2 cellular contexts compared by ENCODE assay signal in the genomic region with DNA sequence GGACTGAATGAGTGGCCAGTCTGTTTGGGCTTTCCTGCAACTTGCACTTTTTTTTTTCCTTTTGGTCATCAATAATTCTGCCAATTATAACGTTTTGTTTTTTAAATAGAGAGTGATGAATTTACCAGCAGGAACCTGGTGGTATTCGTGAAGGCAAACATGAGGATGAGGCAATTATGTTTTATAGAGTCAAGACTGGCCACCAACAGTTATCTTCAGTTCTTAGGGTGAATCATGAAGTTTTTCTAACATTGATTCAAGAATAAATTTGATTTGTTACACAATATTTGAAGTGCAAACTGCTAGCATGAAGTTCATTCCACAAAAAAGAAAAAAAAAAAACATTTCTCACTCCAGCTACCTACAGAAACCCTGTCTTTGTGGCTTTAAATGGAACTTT.
TF ChIP-seq lines count a peak whose summit lies in the region.

No MANE protein-coding gene starts in this region.

TF ChIP-seq in HEK293, 187 proteins besides CTCF, POLR2A, EP300 and RAD21 (continued from another document):
- TF ChIP-seq PRDM10 (tag by site-specific recombination; IDR thresholded peaks at IDR 0.05), result 0 out of 2 replicates have a peak, but pooled peaks have one; percentile 11

TF ChIP-seq in H1, 55 proteins besides CTCF, POLR2A, EP300 and RAD21 (continued from another document):
- TF ChIP-seq USF2 (IDR thresholded peaks at IDR 0.05; ENCODE audit: low read length) (no peak), CREB1 (IDR thresholded peaks at IDR 0.05) (no peak), CTBP2 (IDR thresholded peaks at IDR 0.05; ENCODE audit: borderline replicate concordance, insufficient read depth, insufficient read length, low read length) (no peak), POU5F1 (IDR thresholded peaks at IDR 0.05; ENCODE audit: low read depth, low read length) (no peak), BRCA1 (IDR thresholded peaks at IDR 0.05; ENCODE audit: low read depth, low read length) (no peak), MAFK (IDR thresholded peaks at IDR 0.05; ENCODE audit: low read depth, low read length) (no peak), GABPA (IDR thresholded peaks at IDR 0.05; ENCODE audit: borderline replicate concordance, insufficient read depth, low read length) (no peak), SP2 (IDR thresholded peaks at IDR 0.05; ENCODE audit: low read length) (no peak), CHD2 (IDR thresholded peaks at IDR 0.05; ENCODE audit: low read length) (no peak), SUZ12 (IDR thresholded peaks at IDR 0.05; ENCODE audit: low read length) (no peak), SP1 (IDR thresholded peaks at IDR 0.05; ENCODE audit: low read depth, low read length) (no peak), NANOG (IDR thresholded peaks at IDR 0.05; ENCODE audit: insufficient read depth, low read depth, low read length, poor library complexity, severe bottlenecking) (no peak)
- TF ChIP-seq, protein P1, sequence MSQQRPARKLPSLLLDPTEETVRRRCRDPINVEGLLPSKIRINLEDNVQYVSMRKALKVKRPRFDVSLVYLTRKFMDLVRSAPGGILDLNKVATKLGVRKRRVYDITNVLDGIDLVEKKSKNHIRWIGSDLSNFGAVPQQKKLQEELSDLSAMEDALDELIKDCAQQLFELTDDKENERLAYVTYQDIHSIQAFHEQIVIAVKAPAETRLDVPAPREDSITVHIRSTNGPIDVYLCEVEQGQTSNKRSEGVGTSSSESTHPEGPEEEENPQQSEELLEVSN (IDR thresholded peaks at IDR 0.05), result no peak
